2 cellular contexts compared by ENCODE assay signal in the genomic region with DNA sequence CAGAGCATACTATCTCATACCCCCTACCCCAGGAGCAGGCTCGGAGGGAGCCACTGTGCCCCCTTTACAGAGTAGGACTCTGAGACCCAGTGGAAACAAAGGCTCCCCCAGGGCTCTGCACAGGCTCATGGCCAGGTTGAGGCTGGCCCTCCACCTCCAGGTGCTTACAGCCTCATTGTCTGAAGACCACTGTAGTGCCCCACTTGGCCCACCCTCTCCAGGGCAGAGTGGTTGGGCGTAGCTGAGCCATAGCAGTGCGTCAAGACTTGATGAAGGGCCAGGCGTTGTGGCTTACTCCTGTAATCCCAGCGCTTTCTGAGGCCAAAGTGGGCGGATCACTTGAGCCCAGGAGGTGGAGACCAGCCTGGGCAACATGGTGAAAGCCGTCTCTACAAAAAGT.
TF ChIP-seq lines count a peak whose summit lies in the region.

No MANE protein-coding gene starts in this region.

TF ChIP-seq in GM12878, 131 proteins besides CTCF, POLR2A, EP300 and RAD21:
- no peak for TF ChIP-seq FOXK2 (IDR thresholded peaks at IDR 0.05)
- no peak for TF ChIP-seq ESRRA (IDR thresholded peaks at IDR 0.05; ENCODE audit: low read length)
- no peak for TF ChIP-seq ZNF592 (IDR thresholded peaks at IDR 0.05)
- TF ChIP-seq POU2F2 (IDR thresholded peaks at IDR 0.05; ENCODE audit: borderline replicate concordance, low read depth, low read length): no peak
- TF ChIP-seq FOXM1 (IDR thresholded peaks at IDR 0.05; ENCODE audit: low read depth, low read length): no peak
- TF ChIP-seq, protein P1, sequence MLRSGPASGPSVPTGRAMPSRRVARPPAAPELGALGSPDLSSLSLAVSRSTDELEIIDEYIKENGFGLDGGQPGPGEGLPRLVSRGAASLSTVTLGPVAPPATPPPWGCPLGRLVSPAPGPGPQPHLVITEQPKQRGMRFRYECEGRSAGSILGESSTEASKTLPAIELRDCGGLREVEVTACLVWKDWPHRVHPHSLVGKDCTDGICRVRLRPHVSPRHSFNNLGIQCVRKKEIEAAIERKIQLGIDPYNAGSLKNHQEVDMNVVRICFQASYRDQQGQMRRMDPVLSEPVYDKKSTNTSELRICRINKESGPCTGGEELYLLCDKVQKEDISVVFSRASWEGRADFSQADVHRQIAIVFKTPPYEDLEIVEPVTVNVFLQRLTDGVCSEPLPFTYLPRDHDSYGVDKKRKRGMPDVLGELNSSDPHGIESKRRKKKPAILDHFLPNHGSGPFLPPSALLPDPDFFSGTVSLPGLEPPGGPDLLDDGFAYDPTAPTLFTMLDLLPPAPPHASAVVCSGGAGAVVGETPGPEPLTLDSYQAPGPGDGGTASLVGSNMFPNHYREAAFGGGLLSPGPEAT (IDR thresholded peaks at IDR 0.05; ENCODE audit: low read depth): no peak
- TF ChIP-seq, protein P2, sequence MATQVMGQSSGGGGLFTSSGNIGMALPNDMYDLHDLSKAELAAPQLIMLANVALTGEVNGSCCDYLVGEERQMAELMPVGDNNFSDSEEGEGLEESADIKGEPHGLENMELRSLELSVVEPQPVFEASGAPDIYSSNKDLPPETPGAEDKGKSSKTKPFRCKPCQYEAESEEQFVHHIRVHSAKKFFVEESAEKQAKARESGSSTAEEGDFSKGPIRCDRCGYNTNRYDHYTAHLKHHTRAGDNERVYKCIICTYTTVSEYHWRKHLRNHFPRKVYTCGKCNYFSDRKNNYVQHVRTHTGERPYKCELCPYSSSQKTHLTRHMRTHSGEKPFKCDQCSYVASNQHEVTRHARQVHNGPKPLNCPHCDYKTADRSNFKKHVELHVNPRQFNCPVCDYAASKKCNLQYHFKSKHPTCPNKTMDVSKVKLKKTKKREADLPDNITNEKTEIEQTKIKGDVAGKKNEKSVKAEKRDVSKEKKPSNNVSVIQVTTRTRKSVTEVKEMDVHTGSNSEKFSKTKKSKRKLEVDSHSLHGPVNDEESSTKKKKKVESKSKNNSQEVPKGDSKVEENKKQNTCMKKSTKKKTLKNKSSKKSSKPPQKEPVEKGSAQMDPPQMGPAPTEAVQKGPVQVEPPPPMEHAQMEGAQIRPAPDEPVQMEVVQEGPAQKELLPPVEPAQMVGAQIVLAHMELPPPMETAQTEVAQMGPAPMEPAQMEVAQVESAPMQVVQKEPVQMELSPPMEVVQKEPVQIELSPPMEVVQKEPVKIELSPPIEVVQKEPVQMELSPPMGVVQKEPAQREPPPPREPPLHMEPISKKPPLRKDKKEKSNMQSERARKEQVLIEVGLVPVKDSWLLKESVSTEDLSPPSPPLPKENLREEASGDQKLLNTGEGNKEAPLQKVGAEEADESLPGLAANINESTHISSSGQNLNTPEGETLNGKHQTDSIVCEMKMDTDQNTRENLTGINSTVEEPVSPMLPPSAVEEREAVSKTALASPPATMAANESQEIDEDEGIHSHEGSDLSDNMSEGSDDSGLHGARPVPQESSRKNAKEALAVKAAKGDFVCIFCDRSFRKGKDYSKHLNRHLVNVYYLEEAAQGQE (IDR thresholded peaks at IDR 0.05; ENCODE audit: low read depth, low read length): no peak
- no peak for TF ChIP-seq HDAC2 (IDR thresholded peaks at IDR 0.05)
- TF ChIP-seq ZNF217 (IDR thresholded peaks at IDR 0.05): no peak
- no peak for TF ChIP-seq KDM1A (IDR thresholded peaks at IDR 0.05; ENCODE audit: borderline replicate concordance)
- TF ChIP-seq USF1 (IDR thresholded peaks at IDR 0.05; ENCODE audit: borderline replicate concordance, extremely low read length, insufficient read depth, low read depth, low read length): no peak
- no peak for TF ChIP-seq ATF7 (IDR thresholded peaks at IDR 0.05; ENCODE audit: low read depth)
- TF ChIP-seq KAT2A (conservative IDR thresholded peaks at IDR 0.05; ENCODE audit: control insufficient read depth, low read depth, low read length): no peak
- TF ChIP-seq NR2F1 (conservative IDR thresholded peaks at IDR 0.05): no peak
- TF ChIP-seq POLR2AphosphoS2 (IDR thresholded peaks at IDR 0.05; ENCODE audit: low read depth, low read length): no peak

TF ChIP-seq in HepG2, 621 proteins besides CTCF, POLR2A, EP300 and RAD21:
- TF ChIP-seq ZNF674 (CRISPR knock-in tag; IDR thresholded peaks at IDR 0.05; ENCODE audit: low read depth) (no peak), ZNF10 (CRISPR knock-in tag; IDR thresholded peaks at IDR 0.05; ENCODE audit: borderline replicate concordance, low read depth) (no peak), TFE3 (CRISPR knock-in tag; IDR thresholded peaks at IDR 0.05) (no peak), SMAD1 (CRISPR knock-in tag; IDR thresholded peaks at IDR 0.05; ENCODE audit: borderline replicate concordance, low read depth) (no peak), ZNF780A (CRISPR knock-in tag; IDR thresholded peaks at IDR 0.05) (no peak), ZNF549 (CRISPR knock-in tag; IDR thresholded peaks at IDR 0.05) (no peak), TP53 (CRISPR knock-in tag; conservative IDR thresholded peaks at IDR 0.05) (no peak), SRY (CRISPR knock-in tag; IDR thresholded peaks at IDR 0.05) (no peak), SPEN (CRISPR knock-in tag; IDR thresholded peaks at IDR 0.05; ENCODE audit: low read depth) (no peak), ATRX (CRISPR knock-in tag; IDR thresholded peaks at IDR 0.05; ENCODE audit: borderline replicate concordance) (no peak), ZNF652 (CRISPR knock-in tag; IDR thresholded peaks at IDR 0.05; ENCODE audit: borderline replicate concordance, low read depth) (no peak), HNRNPK (IDR thresholded peaks at IDR 0.05; ENCODE audit: low read depth, low read length, poor library complexity, severe bottlenecking) (no peak), ZNF660 (CRISPR knock-in tag; IDR thresholded peaks at IDR 0.05; ENCODE audit: borderline replicate concordance, low read depth) (no peak), YEATS4 (CRISPR knock-in tag; IDR thresholded peaks at IDR 0.05; ENCODE audit: borderline replicate concordance) (no peak), ZNF331 (CRISPR knock-in tag; IDR thresholded peaks at IDR 0.05) (no peak)
- TF ChIP-seq, protein P3, sequence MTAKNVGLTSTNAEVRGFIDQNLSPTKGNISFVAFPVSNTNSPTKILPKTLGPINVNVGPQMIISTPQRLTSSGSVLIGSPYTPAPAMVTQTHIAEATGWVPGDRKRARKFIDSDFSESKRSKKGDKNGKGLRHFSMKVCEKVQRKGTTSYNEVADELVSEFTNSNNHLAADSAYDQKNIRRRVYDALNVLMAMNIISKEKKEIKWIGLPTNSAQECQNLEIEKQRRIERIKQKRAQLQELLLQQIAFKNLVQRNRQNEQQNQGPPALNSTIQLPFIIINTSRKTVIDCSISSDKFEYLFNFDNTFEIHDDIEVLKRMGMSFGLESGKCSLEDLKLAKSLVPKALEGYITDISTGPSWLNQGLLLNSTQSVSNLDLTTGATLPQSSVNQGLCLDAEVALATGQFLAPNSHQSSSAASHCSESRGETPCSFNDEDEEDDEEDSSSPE (CRISPR knock-in tag; IDR thresholded peaks at IDR 0.05): no peak
TF ChIP-seq in HepG2: peak in this region for 0.
